Comparison of ENCODE assay signal across 18 cellular contexts in the genomic region with DNA sequence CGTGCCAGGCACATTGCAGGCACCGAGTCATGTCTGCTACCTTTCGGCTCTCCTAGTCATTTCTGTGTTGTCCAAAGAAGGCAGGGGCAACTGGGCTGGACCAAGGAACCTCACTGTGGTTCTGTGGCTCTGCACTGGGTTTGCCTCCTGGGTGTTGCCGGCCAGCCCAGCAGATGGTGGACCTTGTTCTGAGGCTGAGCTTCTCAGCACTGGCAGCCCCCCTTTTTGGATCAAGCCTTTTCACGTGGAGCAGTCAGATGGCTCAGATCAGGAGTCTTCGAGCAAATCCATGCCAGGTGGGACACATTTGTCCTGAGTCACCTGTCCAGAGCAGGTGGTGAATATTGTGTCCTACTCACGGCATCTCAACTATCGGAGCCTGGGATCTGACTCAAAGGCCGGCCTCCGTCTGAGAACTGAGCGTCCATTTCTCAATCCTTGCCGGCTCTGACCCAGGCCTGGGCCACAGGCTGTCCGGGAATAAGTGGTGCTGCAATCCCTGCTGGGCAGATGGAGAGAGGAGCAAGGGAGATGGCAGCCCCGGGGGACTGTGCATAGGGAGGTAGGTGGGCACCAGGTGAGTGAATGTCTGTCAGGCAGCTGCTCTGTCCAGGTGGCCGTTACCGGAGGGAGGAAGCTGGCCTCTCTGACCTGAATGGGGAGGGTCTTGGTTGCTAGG. TPM values are rescaled to one million over a fixed set of nuclear protein-coding genes. Genes with fewer than 3 reads are reported as not detected.
DNase-seq lines count a peak whose midpoint lies in the region; ATAC-seq and TF ChIP-seq lines count a peak whose summit lies in the region.
"Had no signal": no experiment of that assay in that cellular context is flagged by ENCODE, and none has a peak within 500 bp of the region (broad histone marks: within the 10 kb centered on the region; RNA-seq: fewer than 3 reads in every experiment).

A gene (plus strand): TSS at position 304 of the 679 bp plus-strand sequence. CDS start 28,521 bp downstream, outside the sequence.

- H3K27ac ChIP-seq in lower lobe of right lung (peak within 1 kb of the TSS; percentile 24), upper lobe of left lung (peak within 1 kb of the TSS in 3 of 4 donors; percentile 23 to 57 (median 49)), brain microvascular endothelial cell (no peak within 1 kb of the TSS)
- H3K27ac ChIP-seq: sigmoid colon had no signal

- H3K4me1 ChIP-seq in lower lobe of right lung: peaks cover 4% of the 10 kb centered on the region
- peaks cover 3 to 10% (median 4%) of the 10 kb centered on the region in 4 donors for H3K4me1 ChIP-seq in upper lobe of left lung
- H3K4me1 ChIP-seq: sigmoid colon had no signal

- no peaks in the 10 kb centered on the region for H3K9me3 ChIP-seq in lower lobe of right lung
- no peaks in the 10 kb centered on the region for H3K9me3 ChIP-seq in upper lobe of left lung
- H3K9me3 ChIP-seq: sigmoid colon had no signal

- H3K4me3 ChIP-seq in lower lobe of right lung (no peak within 1 kb of the TSS), upper lobe of left lung (no peak within 1 kb of the TSS), brain microvascular endothelial cell (ENCODE audit: low read depth, low read length) (no peak within 1 kb of the TSS)
- H3K4me3 ChIP-seq: sigmoid colon had no signal

- in situ Hi-C loops in brain microvascular endothelial cell (cut with HindIII; ENCODE audit: low pct_ligation_motif_present, low sequenced_read_pairs): no loop called here

- H3K27me3 Mint-ChIP-seq in activated CD4-positive, alpha-beta T cell treated with anti-CD3 and anti-CD28 coated beads, Interleukin-2, amount 10 ng/mL, durations not matched to agents 7 days and 5 days: peaks cover 14% of the 10 kb centered on the region
- H3K27me3 Mint-ChIP-seq in activated CD4-positive, alpha-beta memory T cell treated with anti-CD3 and anti-CD28 coated beads, Interleukin-2, amount 10 ng/mL, durations not matched to agents 7 days and 5 days: peaks cover 29% of the 10 kb centered on the region

- POLR2A ChIA-PET in activated CD4-positive, alpha-beta T cell treated with anti-CD3 and anti-CD28 coated beads, Interleukin-2, amount 10 ng/mL, durations not matched to agents 7 days and 5 days (lab: Charles Lee): no interaction called here
- POLR2A ChIA-PET in activated CD4-positive, alpha-beta memory T cell treated with anti-CD3 and anti-CD28 coated beads, Interleukin-2, amount 10 ng/mL, durations not matched to agents 7 days and 5 days (lab: Charles Lee): no interaction called here

- 85 to 89% methylated on average over 9 to 15 of the region's 16 CpGs for whole genome bisulfite sequencing in upper lobe of left lung, 2 donors

- intact Hi-C loops in lower lobe of right lung (cut with DNase I): no loop called here

- H3K27ac Mint-ChIP-seq in activated CD4-positive, alpha-beta T cell treated with anti-CD3 and anti-CD28 coated beads, Interleukin-2, amount 10 ng/mL, durations not matched to agents 7 days and 5 days: no peak within 1 kb of the TSS
- H3K27ac Mint-ChIP-seq in activated CD4-positive, alpha-beta memory T cell treated with anti-CD3 and anti-CD28 coated beads, Interleukin-2, amount 10 ng/mL, durations not matched to agents 7 days and 5 days: no peak within 1 kb of the TSS
- H3K27ac Mint-ChIP-seq: activated naive CD4-positive, alpha-beta T cell treated with anti-CD3 and anti-CD28 coated beads, Interleukin-2, amount 10 ng/mL, durations not matched to agents 7 days and 5 days; nephron; stimulated activated memory B cell treated with anti-CD40 and anti-IgM and Interleukin-4, amounts not matched to agents 10 μg/mL and 1 μg/mL and 100 μg/mL, for 72 hours had no signal

- no peak within 1 kb of the TSS for H3K4me3 Mint-ChIP-seq in activated CD4-positive, alpha-beta T cell treated with anti-CD3 and anti-CD28 coated beads, Interleukin-2, amount 10 ng/mL, durations not matched to agents 7 days and 5 days
- H3K4me3 Mint-ChIP-seq in activated CD4-positive, alpha-beta memory T cell treated with anti-CD3 and anti-CD28 coated beads, Interleukin-2, amount 10 ng/mL, durations not matched to agents 7 days and 5 days: no peak within 1 kb of the TSS
- H3K4me3 Mint-ChIP-seq: activated naive CD4-positive, alpha-beta T cell treated with anti-CD3 and anti-CD28 coated beads, Interleukin-2, amount 10 ng/mL, durations not matched to agents 7 days and 5 days; nephron; stimulated activated memory B cell treated with anti-CD40 and anti-IgM and Interleukin-4, amounts not matched to agents 10 μg/mL and 1 μg/mL and 100 μg/mL, for 72 hours had no signal

- H3K36me3 ChIP-seq in lower lobe of right lung: no peaks in the 10 kb centered on the region
- H3K36me3 ChIP-seq in upper lobe of left lung: no peaks in the 10 kb centered on the region
- H3K36me3 ChIP-seq in brain microvascular endothelial cell (replicated peaks): no peaks in the 10 kb centered on the region
- H3K36me3 ChIP-seq: sigmoid colon had no signal

- no peaks in the 10 kb centered on the region for H3K9me3 Mint-ChIP-seq in activated CD4-positive, alpha-beta T cell treated with anti-CD3 and anti-CD28 coated beads, Interleukin-2, amount 10 ng/mL, durations not matched to agents 7 days and 5 days
- H3K9me3 Mint-ChIP-seq in activated CD4-positive, alpha-beta memory T cell treated with anti-CD3 and anti-CD28 coated beads, Interleukin-2, amount 10 ng/mL, durations not matched to agents 7 days and 5 days: no peaks in the 10 kb centered on the region
- H3K9me3 Mint-ChIP-seq: activated naive CD4-positive, alpha-beta T cell treated with anti-CD3 and anti-CD28 coated beads, Interleukin-2, amount 10 ng/mL, durations not matched to agents 7 days and 5 days; nephron; stimulated activated memory B cell treated with anti-CD40 and anti-IgM and Interleukin-4, amounts not matched to agents 10 μg/mL and 1 μg/mL and 100 μg/mL, for 72 hours had no signal

- DNase-seq in activated CD4-positive, alpha-beta T cell treated with anti-CD3 and anti-CD28 coated beads, Interleukin-2, amount 10 ng/mL, durations not matched to agents 7 days and 5 days: no peak
- DNase-seq in activated CD4-positive, alpha-beta T cell treated with anti-CD3 and anti-CD28 coated beads, Interleukin-2, amount 50 U/mL, for 4 hours: no peak
- DNase-seq in activated CD4-positive, alpha-beta memory T cell treated with anti-CD3 and anti-CD28 coated beads, Interleukin-2, amount 10 ng/mL, durations not matched to agents 7 days and 5 days: no peak
- DNase-seq in lower lobe of right lung: no peak
- no peak for DNase-seq in upper lobe of left lung
- no peak for DNase-seq in brain microvascular endothelial cell
- DNase-seq in COR-L47 (lab: John Stamatoyannopoulos, UW): no peak
- DNase-seq: activated CD4-positive, alpha-beta T cell treated with anti-CD3 and anti-CD28 coated beads for 1 hour; activated naive CD4-positive, alpha-beta T cell treated with anti-CD3 and anti-CD28 coated beads, Interleukin-2, amount 10 ng/mL, durations not matched to agents 7 days and 5 days; H7; Karpas-422; kidney glomerular epithelial cell; NCI-H1436; NCI-H510A treated with DMSO at 0.1 percent for 48 hours; sigmoid colon had no signal

- H3K27me3 ChIP-seq in lower lobe of right lung (ENCODE audit: low read depth): no peaks in the 10 kb centered on the region
- H3K27me3 ChIP-seq in upper lobe of left lung: no peaks in the 10 kb centered on the region
- H3K27me3 ChIP-seq in brain microvascular endothelial cell (replicated peaks): no peaks in the 10 kb centered on the region
- H3K27me3 ChIP-seq: sigmoid colon had no signal

- CTCF ChIA-PET in activated CD4-positive, alpha-beta T cell treated with anti-CD3 and anti-CD28 coated beads, Interleukin-2, amount 10 ng/mL, durations not matched to agents 7 days and 5 days (lab: Charles Lee): no interaction called here
- CTCF ChIA-PET in activated CD4-positive, alpha-beta memory T cell treated with anti-CD3 and anti-CD28 coated beads, Interleukin-2, amount 10 ng/mL, durations not matched to agents 7 days and 5 days (lab: Charles Lee): interaction anchor here (0.9 kb wide), 1 partner anchor 70 kb away, joined by 3 read pairs; no protein-coding TSS in a partner anchor

- no peaks in the 10 kb centered on the region for H3K36me3 Mint-ChIP-seq in activated CD4-positive, alpha-beta T cell treated with anti-CD3 and anti-CD28 coated beads, Interleukin-2, amount 10 ng/mL, durations not matched to agents 7 days and 5 days (ENCODE audit: low read depth)
- no peaks in the 10 kb centered on the region for H3K36me3 Mint-ChIP-seq in activated CD4-positive, alpha-beta memory T cell treated with anti-CD3 and anti-CD28 coated beads, Interleukin-2, amount 10 ng/mL, durations not matched to agents 7 days and 5 days (ENCODE audit: low read depth)
- H3K36me3 Mint-ChIP-seq: activated naive CD4-positive, alpha-beta T cell treated with anti-CD3 and anti-CD28 coated beads, Interleukin-2, amount 10 ng/mL, durations not matched to agents 7 days and 5 days; stimulated activated memory B cell treated with anti-CD40 and anti-IgM and Interleukin-4, amounts not matched to agents 10 μg/mL and 1 μg/mL and 100 μg/mL, for 72 hours had no signal

- TF ChIP-seq POLR2A in upper lobe of left lung (IDR thresholded peaks at IDR 0.05): no peak

- peaks cover 3% of the 10 kb centered on the region for H3K4me1 Mint-ChIP-seq in activated CD4-positive, alpha-beta T cell treated with anti-CD3 and anti-CD28 coated beads, Interleukin-2, amount 10 ng/mL, durations not matched to agents 7 days and 5 days
- H3K4me1 Mint-ChIP-seq in activated CD4-positive, alpha-beta memory T cell treated with anti-CD3 and anti-CD28 coated beads, Interleukin-2, amount 10 ng/mL, durations not matched to agents 7 days and 5 days: peaks cover 5% of the 10 kb centered on the region
- H3K4me1 Mint-ChIP-seq: nephron; stimulated activated memory B cell treated with anti-CD40 and anti-IgM and Interleukin-4, amounts not matched to agents 10 μg/mL and 1 μg/mL and 100 μg/mL, for 72 hours had no signal

- no peak for ATAC-seq in lower lobe of right lung
- ATAC-seq in upper lobe of left lung (ENCODE audit: low FRiP score in 2 of 2): peak in 1 of 2 donors; percentile 8
- ATAC-seq in GM21529 (IDR thresholded peaks at IDR 0.05; ENCODE audit: unreplicated experiment): no peak
- ATAC-seq: stimulated activated memory B cell treated with anti-CD40 and anti-IgM and Interleukin-4, amounts not matched to agents 10 μg/mL and 1 μg/mL and 100 μg/mL, for 72 hours had no signal

- no peak for TF ChIP-seq EP300 in upper lobe of left lung (IDR thresholded peaks at IDR 0.05)

- TF ChIP-seq CTCF in lower lobe of right lung (IDR thresholded peaks at IDR 0.05): no peak
- TF ChIP-seq CTCF in upper lobe of left lung (IDR thresholded peaks at IDR 0.05): no peak
- TF ChIP-seq CTCF in brain microvascular endothelial cell (IDR thresholded peaks at IDR 0.05; ENCODE audit: low read depth, low read length, missing control alignments): no peak

RNA-seq across cellular contexts. Expression of the gene that starts here (rescaled TPM):
- 100 to 1,000 TPM; 239 to 242 TPM for total RNA-seq in activated CD4-positive, alpha-beta T cell treated with anti-CD3 and anti-CD28 coated beads, Interleukin-2, amount 10 ng/mL, durations not matched to agents 7 days and 5 days
- 100 to 1,000 TPM; 196 to 200 TPM for total RNA-seq in activated CD4-positive, alpha-beta memory T cell treated with anti-CD3 and anti-CD28 coated beads, Interleukin-2, amount 10 ng/mL, durations not matched to agents 7 days and 5 days
- total RNA-seq in lower lobe of right lung (34.6 TPM), upper lobe of left lung (100 to 1,000 TPM in 1 of 6 donors, 10 to 100 TPM in 5; 18.9 to 102 (median 31.8) TPM)
- total RNA-seq: H7 had no signal
